ENCODE assay signal across 10 cellular contexts in genomic region chr2:10400002-10400401, GRCh38. TPM values are rescaled to one million over a fixed set of nuclear protein-coding genes. Genes with fewer than 3 reads are reported as not detected.
A peak's percentile ranks its signal among the peaks of the same experiment; 100 is the strongest.
DNase-seq lines count a peak whose midpoint lies in the region; TF ChIP-seq lines count a peak whose summit lies in the region.
"Had no signal": no experiment of that assay in that cellular context is flagged by ENCODE, and none has a peak within 500 bp of the region (broad histone marks: within the 10 kb centered on the region; RNA-seq: fewer than 3 reads in every experiment).

No MANE protein-coding gene starts in this region.

- H3K9me3 ChIP-seq in breast epithelium (no peaks in the 10 kb centered on the region), sigmoid colon (no peaks in the 10 kb centered on the region)

- H3K4me1 ChIP-seq in KMS-11 (ENCODE audit: low read depth, poor library complexity, severe bottlenecking), result peaks cover 12% of the 10 kb centered on the region
- H3K4me1 ChIP-seq in breast epithelium, result no peaks in the 10 kb centered on the region
- peaks cover 0 to 41% (median 37%) of the 10 kb centered on the region in 4 donors for H3K4me1 ChIP-seq in sigmoid colon

- peaks cover 3% of the 10 kb centered on the region for H3K9me3 Mint-ChIP-seq in nephron progenitor cell

- intact Hi-C loops in breast epithelium (cut with DNase I; ENCODE audit: low total_unique reads), result loop anchor here (2.0 kb wide), 1 partner anchor 55 kb away; no protein-coding TSS in a partner anchor
- intact Hi-C loops in sigmoid colon (cut with DNase I), result no loop called here

- H3K27me3 ChIP-seq in KMS-11 (ENCODE audit: insufficient read depth, low read depth), result no peaks in the 10 kb centered on the region
- H3K27me3 ChIP-seq in breast epithelium, result no peaks in the 10 kb centered on the region
- H3K27me3 ChIP-seq in sigmoid colon, result no peaks in the 10 kb centered on the region

- H3K36me3 ChIP-seq in KMS-11 (ENCODE audit: insufficient read depth), result no peaks in the 10 kb centered on the region
- H3K36me3 ChIP-seq in breast epithelium, result no peaks in the 10 kb centered on the region
- no peaks in the 10 kb centered on the region for H3K36me3 ChIP-seq in sigmoid colon

- TF ChIP-seq CTCF in KMS-11 (conservative IDR thresholded peaks at IDR 0.05; ENCODE audit: low read depth, low read length) (no peak), breast epithelium (IDR thresholded peaks at IDR 0.05) (no peak), sigmoid colon (IDR thresholded peaks at IDR 0.05) (no peak), nephron progenitor cell (IDR thresholded peaks at IDR 0.05) (no peak)

- no peaks in the 10 kb centered on the region for H3K79me2 ChIP-seq in KMS-11 (ENCODE audit: insufficient read depth, low read depth)

- no peak overlapping the region for H3K4me3 Mint-ChIP-seq in nephron progenitor cell

- no peaks in the 10 kb centered on the region for H4K20me1 ChIP-seq in KMS-11 (ENCODE audit: insufficient read depth)

- H3K4me3 ChIP-seq in KMS-11 (IDR thresholded peaks at IDR 0.05; ENCODE audit: insufficient read depth, low read depth, low read length), result no peak overlapping the region
- no peak overlapping the region for H3K4me3 ChIP-seq in breast epithelium
- H3K4me3 ChIP-seq in sigmoid colon, result no peak overlapping the region

- H3K9ac ChIP-seq in KMS-11, result no peak overlapping the region

- no peak for TF ChIP-seq POLR2A in breast epithelium (IDR thresholded peaks at IDR 0.05)
- TF ChIP-seq POLR2A in sigmoid colon (IDR thresholded peaks at IDR 0.05), result no peak

- H3K4me2 ChIP-seq in KMS-11, result peak overlapping the region; percentile 17; the same call in 1 of the 2 replicates

- peaks cover 4% of the 10 kb centered on the region for H3K27me3 Mint-ChIP-seq in nephron progenitor cell (ENCODE audit: low read depth, poor library complexity)

- peak; percentile 43 for DNase-seq in SIG-M5 treated with dmso at 0.1 percent for 504 hours (lab: John Stamatoyannopoulos, UW; ENCODE audit: unreplicated experiment)
- DNase-seq in SIG-M5 (lab: John Stamatoyannopoulos, UW), result no peak
- DNase-seq in breast epithelium (ENCODE audit: low spot score in 2 of 2), result no peak
- no peak for DNase-seq in sigmoid colon
- DNase-seq in NCI-H2171 treated with DMSO at 0.1 percent for 48 hours (lab: John Stamatoyannopoulos, UW), result no peak
- DNase-seq in Kasumi-1 (lab: John Stamatoyannopoulos, UW), result no peak
- DNase-seq in nephron progenitor cell, result no peak
- DNase-seq: activated T-cell treated with anti-CD3 and anti-CD28 coated beads for 4 hours, NCI-H1092 treated with DMSO at 0.1 percent for 48 hours had no signal

- 88 to 94% methylated on average over 14 of the region's 14 CpGs for WGBS in sigmoid colon, 2 donors

- H3K4me1 Mint-ChIP-seq in nephron progenitor cell, result peaks cover 15% of the 10 kb centered on the region

- no peak for TF ChIP-seq EP300 in sigmoid colon (IDR thresholded peaks at IDR 0.05)

- peaks cover 16% of the 10 kb centered on the region for H3K36me3 Mint-ChIP-seq in nephron progenitor cell (ENCODE audit: low read depth)

- no peak overlapping the region for H2AFZ ChIP-seq in KMS-11 (ENCODE audit: low read depth)

- H3K27ac Mint-ChIP-seq in nephron progenitor cell, result no peak overlapping the region

- H3K27ac ChIP-seq in KMS-11 (no peak overlapping the region), breast epithelium (peak overlapping the region; percentile 17 to 57), sigmoid colon (peak overlapping the region; percentile 44 to 92 (median 73))

RNA-seq across cellular contexts. Expression of gene ODC1, which starts 48.1 kb away (rescaled TPM):
- 10 to 100 TPM; 39.8 to 68.8 (median 60.3) TPM for total RNA-seq in breast epithelium
- total RNA-seq in sigmoid colon, result 10 to 100 TPM; 44.6 to 84.4 (median 53.7) TPM
- polyA plus RNA-seq in sigmoid colon, result 10 to 100 TPM; 34.8 to 88.2 (median 54.3) TPM
